17 cellular contexts compared by ENCODE assay signal in genomic region chr6:22848121-22848520, GRCh38.
A peak's percentile ranks its signal among the peaks of the same experiment; 100 is the strongest.
DNase-seq lines count a peak whose midpoint lies in the region; ATAC-seq and TF ChIP-seq lines count a peak whose summit lies in the region.
"Had no signal": no experiment of that assay in that cellular context is flagged by ENCODE, and none has a peak within 500 bp of the region (broad histone marks: within the 10 kb centered on the region; RNA-seq: fewer than 3 reads in every experiment).

No MANE protein-coding gene starts in this region.

- H3K79me2 ChIP-seq in mesendoderm (ENCODE audit: control insufficient read depth, insufficient read depth, low read length), result no peaks in the 10 kb centered on the region

- no peak overlapping the region for H3K4me2 ChIP-seq in mesendoderm (ENCODE audit: low read length)
- H3K4me2 ChIP-seq: BLaER1 treated with 17β-estradiol and CSF1 and Interleukin-3, amounts not matched to agents 10 nM and 100 nM had no signal

- in situ Hi-C loops in astrocyte of the spinal cord (cut with HindIII; ENCODE audit: low sequenced_read_pairs), result no loop called here

- H3K27me3 Mint-ChIP-seq in activated naive CD4-positive, alpha-beta T cell treated with anti-CD3 and anti-CD28 coated beads for 36 hours (ENCODE audit: low read depth), result peaks cover 2% of the 10 kb centered on the region
- H3K27me3 Mint-ChIP-seq: CD4-positive, CD25-positive, alpha-beta regulatory T cell had no signal

- no peak overlapping the region for H2BK120ac ChIP-seq in mesendoderm (ENCODE audit: low read depth, low read length)

- H3K36me3 Mint-ChIP-seq in activated naive CD4-positive, alpha-beta T cell treated with anti-CD3 and anti-CD28 coated beads for 36 hours (ENCODE audit: low read depth), result no peaks in the 10 kb centered on the region
- H3K36me3 Mint-ChIP-seq: CD4-positive, CD25-positive, alpha-beta regulatory T cell had no signal

- CTCF ChIA-PET in A673 (lab: Charles Lee), result no interaction called here
- CTCF ChIA-PET in activated naive CD4-positive, alpha-beta T cell treated with anti-CD3 and anti-CD28 coated beads for 36 hours (lab: Charles Lee), result no interaction called here

- peak; percentile 64 for DNase-seq in A673 (ENCODE audit: low spot score)
- peak; percentile 36 for DNase-seq in NCI-H69 (lab: John Stamatoyannopoulos, UW)
- DNase-seq in astrocyte of the spinal cord (ENCODE audit: low read depth, low spot score), result peak; percentile 77
- DNase-seq in mesendoderm, result peak; percentile 18
- DNase-seq in GM03348 (ENCODE audit: low spot score), result no peak
- DNase-seq in NCI-H1048 (lab: John Stamatoyannopoulos, UW), result no peak
- DNase-seq in activated naive CD4-positive, alpha-beta T cell treated with anti-CD3 and anti-CD28 coated beads for 36 hours, result no peak
- DNase-seq: 8988T; ACHN; CD4-positive, CD25-positive, alpha-beta regulatory T cell; DMS153; DMS79 treated with DMSO at 0.1 percent for 48 hours; GF-D8; HCEC 1CT; HFFc6 had no signal

- no peak overlapping the region for H3K56ac ChIP-seq in mesendoderm (ENCODE audit: low read length)

- WGBS in mesendoderm (ENCODE audit: extremely low coverage, insufficient coverage, low lambda C conversion rate), result no CpG with 5 or more reads among the region's 2 CpGs

- no peak for TF ChIP-seq CTCF in A673 (conservative IDR thresholded peaks at IDR 0.05; ENCODE audit: low read depth, low read length)
- no peak for TF ChIP-seq CTCF in astrocyte of the spinal cord (IDR thresholded peaks at IDR 0.05; ENCODE audit: low read depth, low read length)

- H3K9me3 Mint-ChIP-seq in activated naive CD4-positive, alpha-beta T cell treated with anti-CD3 and anti-CD28 coated beads for 36 hours, result no peaks in the 10 kb centered on the region
- H3K9me3 Mint-ChIP-seq: HFFc6 had no signal

- ATAC-seq in HG03045 (IDR thresholded peaks at IDR 0.05; ENCODE audit: unreplicated experiment), result no peak

- no TSS peak for BruUV-seq in A673 (replicated peaks; lab: Mats Ljungman, UMichigan)

- no peak overlapping the region for H3K4ac ChIP-seq in mesendoderm (ENCODE audit: low read depth, low read length)

- POLR2A ChIA-PET in A673 (lab: Charles Lee; ENCODE audit: low non-redundant PET), result no interaction called here

- no peak overlapping the region for H3K23ac ChIP-seq in mesendoderm (ENCODE audit: low read length)

- H2BK15ac ChIP-seq in mesendoderm (replicated peaks; ENCODE audit: low read depth), result no peak overlapping the region

- H3K79me1 ChIP-seq in mesendoderm (ENCODE audit: low read length), result no peaks in the 10 kb centered on the region

- no peak overlapping the region for H3K4me3 Mint-ChIP-seq in activated naive CD4-positive, alpha-beta T cell treated with anti-CD3 and anti-CD28 coated beads for 36 hours
- H3K4me3 Mint-ChIP-seq: CD4-positive, CD25-positive, alpha-beta regulatory T cell; HFFc6 had no signal

- no peaks in the 10 kb centered on the region for H3K4me1 ChIP-seq in A673 (ENCODE audit: insufficient read depth, low read length, poor library complexity, severe bottlenecking)
- no peaks in the 10 kb centered on the region for H3K4me1 ChIP-seq in mesendoderm (ENCODE audit: control insufficient read depth, low read depth, low read length)
- H3K4me1 ChIP-seq: BLaER1 treated with 17β-estradiol and CSF1 and Interleukin-3, amounts not matched to agents 10 nM and 100 nM had no signal

- H3K9ac ChIP-seq in mesendoderm (ENCODE audit: low read length), result no peak overlapping the region
- H3K9ac ChIP-seq: BLaER1 treated with 17β-estradiol and CSF1 and Interleukin-3, amounts not matched to agents 10 nM and 100 nM had no signal

- no peaks in the 10 kb centered on the region for H3K9me3 ChIP-seq in A673 (ENCODE audit: low read depth, low read length, poor library complexity, severe bottlenecking)

- no peak overlapping the region for H3K4me3 ChIP-seq in A673 (ENCODE audit: low read depth, low read length, poor library complexity, severe bottlenecking)
- H3K4me3 ChIP-seq in astrocyte of the spinal cord (ENCODE audit: low read depth, low read length), result no peak overlapping the region
- no peak overlapping the region for H3K4me3 ChIP-seq in mesendoderm (ENCODE audit: low read length)
- H3K4me3 ChIP-seq: BLaER1 treated with 17β-estradiol and CSF1 and Interleukin-3, amounts not matched to agents 10 nM and 100 nM had no signal

- H3K18ac ChIP-seq in mesendoderm (ENCODE audit: low read length), result no peak overlapping the region

- H2BK5ac ChIP-seq in mesendoderm (ENCODE audit: low read length), result no peak overlapping the region

- no peaks in the 10 kb centered on the region for H3K27me3 ChIP-seq in A673 (replicated peaks; ENCODE audit: insufficient read depth, low read depth, low read length, poor library complexity)
- H3K27me3 ChIP-seq in mesendoderm (ENCODE audit: insufficient read depth, low read length, poor library complexity), result no peaks in the 10 kb centered on the region
- H3K27me3 ChIP-seq: BLaER1 treated with 17β-estradiol and CSF1 and Interleukin-3, amounts not matched to agents 10 nM and 100 nM had no signal

- H3K27ac Mint-ChIP-seq in activated naive CD4-positive, alpha-beta T cell treated with anti-CD3 and anti-CD28 coated beads for 36 hours, result no peak overlapping the region
- H3K27ac Mint-ChIP-seq: CD4-positive, CD25-positive, alpha-beta regulatory T cell; HFFc6 had no signal

- H3K36me3 ChIP-seq in A673 (ENCODE audit: insufficient read depth, low read length, poor library complexity, severe bottlenecking) (no peaks in the 10 kb centered on the region), mesendoderm (ENCODE audit: control insufficient read depth, insufficient read depth, low read length) (no peaks in the 10 kb centered on the region)
- H3K36me3 ChIP-seq: BLaER1 treated with 17β-estradiol and CSF1 and Interleukin-3, amounts not matched to agents 10 nM and 100 nM had no signal

- no peak overlapping the region for H4K5ac ChIP-seq in mesendoderm (ENCODE audit: low read length)

- no peak overlapping the region for H2AK5ac ChIP-seq in mesendoderm (ENCODE audit: low read length)

- H3K4me1 Mint-ChIP-seq in activated naive CD4-positive, alpha-beta T cell treated with anti-CD3 and anti-CD28 coated beads for 36 hours (ENCODE audit: low read depth), result no peaks in the 10 kb centered on the region
- H3K4me1 Mint-ChIP-seq: CD4-positive, CD25-positive, alpha-beta regulatory T cell had no signal

- H3K27ac ChIP-seq in A673 (ENCODE audit: low read depth, low read length, poor library complexity, severe bottlenecking), result no peak overlapping the region
- H3K27ac ChIP-seq in mesendoderm (ENCODE audit: low read depth, low read length), result no peak overlapping the region
- H3K27ac ChIP-seq: BLaER1 treated with 17β-estradiol and CSF1 and Interleukin-3, amounts not matched to agents 10 nM and 100 nM had no signal

- intact Hi-C loops in A673 (cut with micrococcal nuclease; ENCODE audit: unreplicated experiment), result no loop called here
- intact Hi-C loops in activated naive CD4-positive, alpha-beta T cell treated with anti-CD3 and anti-CD28 coated beads for 36 hours (cut with micrococcal nuclease), result no loop called here

- H4K8ac ChIP-seq in mesendoderm (ENCODE audit: low read depth, low read length), result no peak overlapping the region

Comparison
In these comparisons a context has a peak if more than half of its experiments do, and no peak if none do; other contexts are left out.
1. DNase-seq: peak in A673 (single experiment), NCI-H69 (single experiment), astrocyte of the spinal cord (single experiment) and mesendoderm (single experiment); none in GM03348 (single experiment), NCI-H1048 (single experiment) and activated naive CD4-positive, alpha-beta T cell treated with anti-CD3 and anti-CD28 coated beads for 36 hours (single experiment).